Comparison of ENCODE assay signal across 10 cellular contexts in the genomic region with DNA sequence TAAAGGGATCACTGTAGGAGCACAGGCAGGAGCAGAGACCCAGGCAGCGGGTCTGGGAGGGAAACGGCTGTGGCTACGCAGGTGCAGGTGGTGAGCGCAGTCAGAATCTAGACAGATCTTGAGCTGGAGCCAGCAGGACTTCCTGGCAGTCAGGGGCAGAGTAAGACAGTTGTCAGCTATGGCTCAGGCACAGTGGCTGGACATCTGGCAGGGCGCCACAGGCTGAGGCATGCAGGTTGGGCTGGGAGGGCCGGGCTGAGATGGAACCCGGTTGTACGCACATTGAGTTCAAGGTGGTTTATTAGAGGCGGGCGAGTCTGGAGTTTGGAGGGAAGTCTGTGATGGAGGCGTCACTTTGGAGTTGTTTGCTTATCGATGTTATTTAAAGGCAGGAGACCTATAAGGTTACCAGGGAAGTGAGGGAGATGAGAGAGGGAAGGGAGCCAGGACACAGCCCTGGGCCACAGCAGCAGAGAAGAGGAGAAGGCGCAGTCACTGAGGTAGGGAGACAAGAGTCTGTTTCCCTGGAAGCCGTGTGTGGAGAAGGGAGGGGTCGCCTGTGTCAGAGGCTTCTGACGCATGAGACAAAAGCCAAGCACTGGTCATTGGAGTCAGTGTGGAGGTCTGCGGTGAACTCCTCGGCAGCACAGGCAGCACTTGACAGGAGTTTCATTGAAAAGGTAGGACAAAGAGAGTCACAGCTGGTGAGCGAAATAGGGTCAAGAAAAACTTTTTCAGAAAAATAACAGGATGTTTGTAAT.
DNase-seq lines count a peak whose midpoint lies in the region; ATAC-seq and TF ChIP-seq lines count a peak whose summit lies in the region.
"Had no signal": no experiment of that assay in that cellular context is flagged by ENCODE, and none has a peak within 500 bp of the region (broad histone marks: within the 10 kb centered on the region; RNA-seq: fewer than 3 reads in every experiment).

No MANE protein-coding gene starts in this region.

- H3K4me1 ChIP-seq in BLaER1 (peaks cover 19% of the 10 kb centered on the region), HEK293 (ENCODE audit: control insufficient read depth, insufficient read depth, low read length) (no peaks in the 10 kb centered on the region), RWPE2 (ENCODE audit: insufficient read depth, poor library complexity, severe bottlenecking) (no peaks in the 10 kb centered on the region), left ventricle myocardium inferior (peaks cover 38% of the 10 kb centered on the region)

- H3K36me3 ChIP-seq in BLaER1 (no peaks in the 10 kb centered on the region), HEK293 (ENCODE audit: control insufficient read depth in 2 of 2, insufficient read depth in 1 of 2, low read length in 2 of 2) (no peaks in the 10 kb centered on the region), RWPE2 (ENCODE audit: low read depth) (no peaks in the 10 kb centered on the region), left ventricle myocardium inferior (no peaks in the 10 kb centered on the region)

- peak overlapping the region; percentile 28 for H3K4me2 ChIP-seq in BLaER1

- H3K9me3 ChIP-seq in BLaER1, result no peaks in the 10 kb centered on the region
- no peaks in the 10 kb centered on the region for H3K9me3 ChIP-seq in HEK293 (ENCODE audit: control insufficient read depth, insufficient read depth, low read depth, low read length)
- H3K9me3 ChIP-seq in RWPE2 (ENCODE audit: severe bottlenecking), result no peaks in the 10 kb centered on the region
- no peaks in the 10 kb centered on the region for H3K9me3 ChIP-seq in left ventricle myocardium inferior (replicated peaks)

- H3K4me3 ChIP-seq in BLaER1 (no peak overlapping the region), HEK293 (ENCODE audit: low read depth, low read length) (no peak overlapping the region), RWPE2 (ENCODE audit: severe bottlenecking) (no peak overlapping the region), left ventricle myocardium inferior (no peak overlapping the region)

- DNase-seq in RWPE2 (ENCODE audit: low spot score), result no peak
- DNase-seq in left ventricle myocardium inferior, result peak; percentile 60
- no peak for DNase-seq in stimulated activated CD4-positive, alpha-beta T cell treated with anti-CD3 and anti-CD28 coated beads, Interleukin-12 subunit alpha, Interleukin-12 subunit beta, amount 100 ng/mL, for 4 hours
- no peak for DNase-seq in head of caudate nucleus
- no peak for DNase-seq in activated CD4-positive, CD25-positive, alpha-beta regulatory T cell treated with anti-CD3 and anti-CD28 coated beads, Interleukin-2, amount 50 U/mL, for 72 hours
- DNase-seq: activated effector memory CD4-positive, alpha-beta T cell treated with anti-CD3 and anti-CD28 coated beads, Interleukin-2, amount 50 U/mL, for 16 hours; T-helper 2 cell had no signal

- H3K27ac ChIP-seq in BLaER1 (no peak overlapping the region), HEK293 (ENCODE audit: extremely low read depth, low read depth, low read length) (no peak overlapping the region), RWPE2 (ENCODE audit: poor library complexity, severe bottlenecking) (no peak overlapping the region), left ventricle myocardium inferior (replicated peaks) (no peak overlapping the region)

- peak; percentile 73 for ATAC-seq in RWPE2 (ENCODE audit: low read depth)
- no peak for ATAC-seq in GM18867 (IDR thresholded peaks at IDR 0.05; ENCODE audit: unreplicated experiment)

- POLR2A ChIA-PET in HEK293 (lab: Yijun Ruan, JAX), result interaction anchor here (1.6 kb wide), 1 partner anchor 73 kb away, joined by 3 read pairs; the partner anchor contains the start of gene LANCL2

- no peak overlapping the region for H3K9ac ChIP-seq in BLaER1

- TF ChIP-seq CTCF in HEK293 (tag by site-specific recombination; IDR thresholded peaks at IDR 0.05) (no peak), RWPE2 (IDR thresholded peaks at IDR 0.05; ENCODE audit: poor library complexity, severe bottlenecking) (no peak), left ventricle myocardium inferior (IDR thresholded peaks at IDR 0.05; ENCODE audit: borderline replicate concordance) (no peak)

- H4K20me1 ChIP-seq in BLaER1, result no peaks in the 10 kb centered on the region

- CTCF ChIA-PET in HEK293 (lab: Yijun Ruan, JAX), result no interaction called here

- intact Hi-C loops in left ventricle myocardium inferior (cut with micrococcal nuclease) (loop anchor here (10.0 kb wide), 1 partner anchor 156 kb away; no protein-coding TSS in a partner anchor), head of caudate nucleus (cut with DNase I) (no loop called here)

- H3K27me3 ChIP-seq in BLaER1 (no peaks in the 10 kb centered on the region), RWPE2 (ENCODE audit: insufficient read depth, poor library complexity, severe bottlenecking) (no peaks in the 10 kb centered on the region), left ventricle myocardium inferior (ENCODE audit: low read depth) (no peaks in the 10 kb centered on the region)

TF ChIP-seq in HEK293, 187 proteins besides CTCF, POLR2A, EP300 and RAD21:
- TF ChIP-seq ZNF449 (tag by site-specific recombination; IDR thresholded peaks at IDR 0.05) (peak; percentile 74), ZNF660 (tag by site-specific recombination; IDR thresholded peaks at IDR 0.05) (no peak)
